Comparison of ENCODE assay signal across 1 cellular context in genomic region chr1:54329337-54329954, GRCh38.
TF ChIP-seq lines count a peak whose summit lies in the region.

No MANE protein-coding gene starts in this region.

TF ChIP-seq in IMR-90, 13 proteins besides CTCF, POLR2A, EP300 and RAD21:
- TF ChIP-seq MAFK (IDR thresholded peaks at IDR 0.05; ENCODE audit: low read depth, low read length), result no peak
- TF ChIP-seq CEBPB (IDR thresholded peaks at IDR 0.05; ENCODE audit: low read depth, low read length), result no peak
- TF ChIP-seq USF2 (IDR thresholded peaks at IDR 0.05; ENCODE audit: low read depth, low read length), result no peak
- TF ChIP-seq SMC3 (IDR thresholded peaks at IDR 0.05; ENCODE audit: low read depth, low read length), result no peak
- TF ChIP-seq BHLHE40 (IDR thresholded peaks at IDR 0.05; ENCODE audit: low read depth, low read length), result no peak
- TF ChIP-seq RCOR1 (IDR thresholded peaks at IDR 0.05; ENCODE audit: insufficient replicate concordance, low read length), result no peak
- TF ChIP-seq MAZ (IDR thresholded peaks at IDR 0.05; ENCODE audit: borderline replicate concordance, low read depth, low read length), result no peak
- no peak for TF ChIP-seq NFE2L2 (IDR thresholded peaks at IDR 0.05; ENCODE audit: low read depth, low read length)
- TF ChIP-seq MXI1 (IDR thresholded peaks at IDR 0.05; ENCODE audit: borderline replicate concordance, low read depth, low read length), result no peak
- TF ChIP-seq RFX5 (IDR thresholded peaks at IDR 0.05; ENCODE audit: low read depth, low read length), result no peak
- no peak for TF ChIP-seq ELK1 (IDR thresholded peaks at IDR 0.05; ENCODE audit: borderline replicate concordance, low read depth, low read length)
- no peak for TF ChIP-seq CHD1 (IDR thresholded peaks at IDR 0.05; ENCODE audit: low read depth, low read length)
- no peak for TF ChIP-seq FOS (IDR thresholded peaks at IDR 0.05; ENCODE audit: low read depth, low read length)
